In genomic region chr3:104275199-104275598, GRCh38 we compare ENCODE assay signal across 11 cellular contexts.
"Had no signal": no experiment of that assay in that cellular context is flagged by ENCODE, and none has a peak within 500 bp of the region (broad histone marks: within the 10 kb centered on the region; RNA-seq: fewer than 3 reads in every experiment).

No MANE protein-coding gene starts in this region.

- H3K27ac ChIP-seq: GM23248 had no signal

- FAIRE-seq: H1, H54 had no signal

- H3K4me3 ChIP-seq: GM23248, GM23338, HAP-1 had no signal

- H3K9me3 ChIP-seq: HAP-1 had no signal

- DNase-seq: GM23248, GOT3, H7, H9, HCEC 1CT, HFFc6 had no signal

- ATAC-seq: GM23338, HCT116 had no signal

- H3K4me1 ChIP-seq: HAP-1 had no signal

- H3K9ac ChIP-seq: GM23248 had no signal

- H3K36me3 ChIP-seq: HAP-1 had no signal
